Comparison of ENCODE assay signal across 12 cellular contexts in the genomic region with DNA sequence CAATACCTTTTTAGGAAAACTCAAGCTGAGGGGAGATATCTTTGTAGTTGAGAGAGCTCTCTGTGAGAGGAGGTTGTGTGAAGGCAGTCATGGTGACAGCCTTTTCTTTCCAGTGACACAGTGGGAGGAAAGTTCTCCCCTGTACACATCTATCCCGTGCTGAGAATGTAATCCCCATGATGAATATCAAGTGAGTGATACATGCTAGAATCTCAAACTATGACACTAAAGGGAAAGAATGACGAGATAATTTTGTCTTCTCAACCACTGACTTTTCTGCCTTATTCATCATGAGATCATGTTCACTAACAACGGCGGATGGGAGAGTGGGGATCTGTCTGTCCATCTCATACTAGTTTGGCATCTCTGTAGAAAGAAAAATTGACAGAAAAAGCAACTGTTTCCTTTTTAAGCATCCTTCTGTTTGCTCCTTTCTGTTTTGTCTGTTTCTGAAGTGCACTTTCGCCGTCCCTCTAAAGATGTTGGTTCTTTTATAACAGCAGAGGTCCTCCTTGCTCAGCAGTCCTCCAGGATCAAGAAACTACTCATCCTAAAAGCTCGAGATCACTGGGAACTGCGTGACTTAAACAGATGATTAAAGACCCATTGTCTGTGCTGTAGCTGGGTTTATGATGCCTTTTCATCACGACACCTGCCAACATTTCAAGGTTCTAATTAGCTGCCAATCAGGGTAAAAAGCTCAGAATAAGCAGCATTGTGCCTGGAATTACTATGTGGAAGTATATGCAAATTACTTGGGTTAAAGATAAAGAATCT.
DNase-seq lines count a peak whose midpoint lies in the region; ATAC-seq and TF ChIP-seq lines count a peak whose summit lies in the region.
"Had no signal": no experiment of that assay in that cellular context is flagged by ENCODE, and none has a peak within 500 bp of the region (broad histone marks: within the 10 kb centered on the region; RNA-seq: fewer than 3 reads in every experiment).

No MANE protein-coding gene starts in this region.

- H3K4me3 ChIP-seq in fibroblast of villous mesenchyme (ENCODE audit: low read depth, low read length): no peak overlapping the region
- H3K4me3 ChIP-seq in body of pancreas: no peak overlapping the region

- TF ChIP-seq CTCF in fibroblast of villous mesenchyme (IDR thresholded peaks at IDR 0.05; ENCODE audit: insufficient read depth, low read depth, low read length) (peak; percentile 7), body of pancreas (IDR thresholded peaks at IDR 0.05) (no peak)

- no peak for TF ChIP-seq POLR2A in body of pancreas (IDR thresholded peaks at IDR 0.05)

- intact Hi-C loops in body of pancreas (cut with DNase I): no loop called here

- H3K4me1 ChIP-seq in body of pancreas: peaks cover 21% of the 10 kb centered on the region

- DNase-seq in NCI-H1417 (lab: John Stamatoyannopoulos, UW) (peak; percentile 10 to 81 (median 18)), NCI-H1417 treated with DMSO at 0.1 percent for 48 hours (lab: John Stamatoyannopoulos, UW) (no peak), SK-MEL-5 (ENCODE audit: low read depth, low spot score) (peak; percentile 42), fibroblast of villous mesenchyme (ENCODE audit: low read depth) (peak; percentile 30), smooth muscle cell of the brain vasculature (ENCODE audit: low read depth, low spot score) (peak; percentile 6), GDM1 (lab: John Stamatoyannopoulos, UW) (no peak), body of pancreas (no peak)
- DNase-seq: activated CD8-positive, alpha-beta T cell treated with anti-CD3 and anti-CD28 coated beads, Interleukin-2, amount 10 ng/mL, durations not matched to agents 7 days and 5 days; AML-193; KBM-7; RPMI8226 had no signal

- in situ Hi-C loops in SK-MEL-5 (cut with HindIII; ENCODE audit: low pct_unique_long_range_greater_than_20kb, low sequenced_read_pairs): no loop called here

- WGBS in body of pancreas, 2 donors: 57 to 69% methylated on average over 9 of the region's 9 CpGs

- no peak for ATAC-seq in GM21825 (IDR thresholded peaks at IDR 0.05; ENCODE audit: unreplicated experiment)
- no peak for ATAC-seq in body of pancreas
- ATAC-seq: activated CD8-positive, alpha-beta T cell treated with anti-CD3 and anti-CD28 coated beads, Interleukin-2, amount 10 ng/mL, durations not matched to agents 7 days and 5 days had no signal

- H3K27me3 ChIP-seq in body of pancreas: no peaks in the 10 kb centered on the region

- no peaks in the 10 kb centered on the region for H3K9me3 ChIP-seq in body of pancreas

- H3K36me3 ChIP-seq in body of pancreas (replicated peaks in 1 of 2; ENCODE audit: insufficient read depth in 1 of 2, low read depth in 2 of 2): no peaks in the 10 kb centered on the region

- peak overlapping the region in 1 of 4 donors; percentile 3 for H3K27ac ChIP-seq in body of pancreas

Comparison
In these comparisons a context has a peak if more than half of its experiments do, and no peak if none do; other contexts are left out.
1. DNase-seq: peak in NCI-H1417 (3 of 3), SK-MEL-5 (single experiment), fibroblast of villous mesenchyme (single experiment) and smooth muscle cell of the brain vasculature (single experiment); none in NCI-H1417 treated with DMSO at 0.1 percent for 48 hours (single experiment), GDM1 (single experiment) and body of pancreas (0 of 4).